8 cellular contexts compared by ENCODE assay signal in the genomic region with DNA sequence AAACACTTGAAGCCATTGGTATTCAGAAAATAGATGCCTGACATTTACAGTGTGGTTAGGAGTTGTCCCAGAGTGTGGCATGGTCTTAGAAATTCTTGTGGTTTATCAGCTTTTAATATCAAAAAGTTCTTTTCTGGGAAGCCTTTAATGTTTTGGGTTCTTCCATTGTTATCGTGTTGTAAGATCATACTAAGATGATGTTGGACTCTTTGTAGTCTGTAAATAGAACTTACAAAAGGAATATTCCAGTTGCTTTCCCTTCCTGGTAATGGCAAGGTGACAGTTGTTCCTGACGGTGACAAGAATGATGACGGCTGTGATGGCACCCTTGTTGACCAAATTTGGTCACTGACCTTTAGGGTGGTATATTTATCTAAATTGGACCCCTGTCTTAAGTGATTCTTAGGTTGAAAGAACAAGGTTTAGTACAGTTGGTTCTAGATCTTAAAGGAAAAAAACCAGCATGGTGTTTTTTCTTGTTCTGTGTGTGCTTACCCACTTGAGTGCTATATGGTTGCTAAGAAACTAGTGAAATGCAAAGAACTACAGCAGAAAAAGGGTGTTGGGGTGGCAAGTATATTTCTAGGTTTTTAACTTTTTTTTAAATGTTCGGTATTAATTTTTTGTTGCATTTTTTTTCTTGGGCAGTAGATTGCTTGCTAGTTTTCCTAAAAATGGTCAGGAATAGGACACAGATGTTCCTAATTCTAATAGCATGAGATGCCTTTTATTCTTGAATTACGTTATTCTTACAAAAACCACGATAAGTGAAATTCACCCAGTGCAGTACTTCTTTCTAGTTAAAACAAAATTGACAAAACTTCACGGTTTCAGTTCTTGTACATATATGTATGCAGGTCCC.
DNase-seq lines count a peak whose midpoint lies in the region; ATAC-seq and TF ChIP-seq lines count a peak whose summit lies in the region.

No MANE protein-coding gene starts in this region.

- no peak for ATAC-seq in stimulated activated naive B cell treated with anti-CD40 and anti-IgM and Interleukin-4, amounts not matched to agents 10 μg/mL and 1 μg/mL and 100 μg/mL, for 72 hours (replicated peaks)
- ATAC-seq in GM21528 (IDR thresholded peaks at IDR 0.05; ENCODE audit: low FRiP score, unreplicated experiment), result no peak

- no peaks in the 10 kb centered on the region for H3K27me3 Mint-ChIP-seq in stimulated activated naive B cell treated with anti-CD40 and anti-IgM and Interleukin-4, amounts not matched to agents 10 μg/mL and 1 μg/mL and 100 μg/mL, for 72 hours

- no peak for TF ChIP-seq CTCF in foreskin fibroblast (IDR thresholded peaks at IDR 0.05; ENCODE audit: low read depth, low read length)

- peaks cover 16 to 48% of the 10 kb centered on the region in 2 donors for H3K4me1 Mint-ChIP-seq in stimulated activated naive B cell treated with anti-CD40 and anti-IgM and Interleukin-4, amounts not matched to agents 10 μg/mL and 1 μg/mL and 100 μg/mL, for 72 hours

- H3K27ac Mint-ChIP-seq in stimulated activated naive B cell treated with anti-CD40 and anti-IgM and Interleukin-4, amounts not matched to agents 10 μg/mL and 1 μg/mL and 100 μg/mL, for 72 hours, result no peak overlapping the region

- H3K4me3 ChIP-seq in foreskin fibroblast (ENCODE audit: low read depth in 1 of 2, low read length in 2 of 2), result peak overlapping the region; percentile 81 to 96

- peaks cover 29 to 46% of the 10 kb centered on the region in 2 donors for H3K36me3 Mint-ChIP-seq in stimulated activated naive B cell treated with anti-CD40 and anti-IgM and Interleukin-4, amounts not matched to agents 10 μg/mL and 1 μg/mL and 100 μg/mL, for 72 hours

- DNase-seq in NCI-H2029 (lab: John Stamatoyannopoulos, UW), result peak; percentile 22
- DNase-seq in NCI-H2029 treated with DMSO at 0.1 percent for 48 hours (lab: John Stamatoyannopoulos, UW), result no peak
- peak; percentile 17 for DNase-seq in SW480 (ENCODE audit: low spot score)
- DNase-seq in foreskin fibroblast, result peak in 1 of 2 donors; percentile 22
- DNase-seq in stimulated activated naive B cell treated with anti-CD40 and anti-IgM and Interleukin-4, amounts not matched to agents 10 μg/mL and 1 μg/mL and 100 μg/mL, for 72 hours, result no peak
- no peak for DNase-seq in DMS153 (lab: John Stamatoyannopoulos, UW)
- no peak for DNase-seq in NCI-H82 (lab: John Stamatoyannopoulos, UW)

- no peaks in the 10 kb centered on the region for H3K9me3 Mint-ChIP-seq in stimulated activated naive B cell treated with anti-CD40 and anti-IgM and Interleukin-4, amounts not matched to agents 10 μg/mL and 1 μg/mL and 100 μg/mL, for 72 hours

- peak overlapping the region; percentile 95 to 96 for H3K4me3 Mint-ChIP-seq in stimulated activated naive B cell treated with anti-CD40 and anti-IgM and Interleukin-4, amounts not matched to agents 10 μg/mL and 1 μg/mL and 100 μg/mL, for 72 hours

Comparison
In these comparisons a context has a peak if more than half of its experiments do, and no peak if none do; other contexts are left out.
1. DNase-seq: peak in NCI-H2029 (single experiment) and SW480 (single experiment); none in NCI-H2029 treated with DMSO at 0.1 percent for 48 hours (single experiment), stimulated activated naive B cell treated with anti-CD40 and anti-IgM and Interleukin-4, amounts not matched to agents 10 μg/mL and 1 μg/mL and 100 μg/mL, for 72 hours (single experiment), DMS153 (single experiment) and NCI-H82 (single experiment).